8 cellular contexts compared by ENCODE assay signal in the genomic region with DNA sequence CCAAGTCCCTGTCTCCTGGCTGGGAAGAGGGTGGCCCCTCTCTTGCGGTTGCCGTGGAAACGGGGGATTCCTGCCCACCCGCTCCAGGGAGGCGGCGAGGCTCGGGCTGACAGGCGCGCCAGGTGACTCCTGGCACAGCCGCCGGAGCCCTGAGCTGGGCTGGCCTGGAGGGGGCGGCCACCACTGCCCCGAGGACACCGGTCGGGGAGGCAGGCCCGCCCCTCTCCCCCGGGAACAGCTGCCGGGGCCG.
DNase-seq lines count a peak whose midpoint lies in the region; ATAC-seq and TF ChIP-seq lines count a peak whose summit lies in the region.

No MANE protein-coding gene starts in this region.

- no peaks in the 10 kb centered on the region for H3K9me3 ChIP-seq in esophagus muscularis mucosa

- peaks cover 83 to 89% (median 85%) of the 10 kb centered on the region in 4 donors for H3K4me1 ChIP-seq in esophagus muscularis mucosa

- H3K36me3 ChIP-seq in esophagus muscularis mucosa = no peaks in the 10 kb centered on the region

- H3K27me3 ChIP-seq in esophagus muscularis mucosa = peaks cover 0 to 3% (median 0%) of the 10 kb centered on the region in 4 donors

- H3K4me3 ChIP-seq in esophagus muscularis mucosa = peak overlapping the region; percentile 71 to 93 (median 79)

- TF ChIP-seq CTCF in esophagus muscularis mucosa (IDR thresholded peaks at IDR 0.05) (no peak), omental fat pad (IDR thresholded peaks at IDR 0.05) (no peak)

- TF ChIP-seq POLR2A in esophagus muscularis mucosa (IDR thresholded peaks at IDR 0.05; ENCODE audit: low read depth) = no peak

- WGBS in esophagus muscularis mucosa = no CpG with 5 or more reads among the region's 19 CpGs

- peak; percentile 62 for DNase-seq in DMS53 (lab: John Stamatoyannopoulos, UW)
- no peak for DNase-seq in DMS53 treated with DMSO at 0.1 percent for 48 hours (lab: John Stamatoyannopoulos, UW; ENCODE audit: unreplicated experiment)
- DNase-seq in SHP77 treated with DMSO at 0.1 percent for 48 hours (lab: John Stamatoyannopoulos, UW) = peak; percentile 49
- no peak for DNase-seq in esophagus muscularis mucosa (ENCODE audit: extremely low spot score)
- no peak for DNase-seq in omental fat pad (ENCODE audit: low spot score)
- DNase-seq in HUDEP-2 (lab: John Stamatoyannopoulos, UW; ENCODE audit: unreplicated experiment in 76 of 76) = no peak
- no peak for DNase-seq in DMS114 treated with DMSO at 0.1 percent for 48 hours (lab: John Stamatoyannopoulos, UW; ENCODE audit: unreplicated experiment)

- peak overlapping the region; percentile 91 to 95 (median 94) for H3K27ac ChIP-seq in esophagus muscularis mucosa (replicated peaks in 1 of 4)

- no peak for TF ChIP-seq EP300 in esophagus muscularis mucosa (IDR thresholded peaks at IDR 0.05)

- intact Hi-C loops in esophagus muscularis mucosa (cut with DNase I) = no loop called here

- peak; percentile 3 for ATAC-seq in omental fat pad (ENCODE audit: low FRiP score)
- no peak for ATAC-seq in HG02588 (IDR thresholded peaks at IDR 0.05; ENCODE audit: unreplicated experiment)

Comparison
In these comparisons a context has a peak if more than half of its experiments do, and no peak if none do; other contexts are left out.
1. DNase-seq: peak in DMS53 (single experiment) and SHP77 treated with DMSO at 0.1 percent for 48 hours (single experiment); none in DMS53 treated with DMSO at 0.1 percent for 48 hours (single experiment), esophagus muscularis mucosa (single experiment), omental fat pad (single experiment), HUDEP-2 (0 of 76) and DMS114 treated with DMSO at 0.1 percent for 48 hours (single experiment).